In genomic region chr2:68751397-68752339, GRCh38 we compare ENCODE assay signal across 8 cellular contexts. TPM values are rescaled to one million over a fixed set of nuclear protein-coding genes. Genes with fewer than 3 reads are reported as not detected.
A peak's percentile ranks its signal among the peaks of the same experiment; 100 is the strongest.
DNase-seq lines count a peak whose midpoint lies in the region; ATAC-seq and TF ChIP-seq lines count a peak whose summit lies in the region.

No MANE protein-coding gene starts in this region.

- H3K4me1 Mint-ChIP-seq in CD8-positive, alpha-beta T cell (ENCODE audit: low read depth): peaks cover 86% of the 10 kb centered on the region
- H3K4me1 Mint-ChIP-seq in endothelial cell (ENCODE audit: unreplicated experiment): peaks cover 15% of the 10 kb centered on the region

- peaks cover 4% of the 10 kb centered on the region for H3K9me3 Mint-ChIP-seq in CD8-positive, alpha-beta T cell
- H3K9me3 Mint-ChIP-seq in endothelial cell (ENCODE audit: unreplicated experiment): no peaks in the 10 kb centered on the region

- peaks cover 70% of the 10 kb centered on the region for H3K4me1 ChIP-seq in CD8-positive, alpha-beta T cell (ENCODE audit: insufficient read depth, low read length)
- peaks cover 15% of the 10 kb centered on the region for H3K4me1 ChIP-seq in muscle layer of colon (ENCODE audit: insufficient read depth, low read length)

- H3K4me3 Mint-ChIP-seq in CD8-positive, alpha-beta T cell: peak overlapping the region; percentile 61
- H3K4me3 Mint-ChIP-seq in endothelial cell (ENCODE audit: unreplicated experiment): no peak overlapping the region

- TF ChIP-seq CTCF in CD8-positive, alpha-beta T cell (IDR thresholded peaks at IDR 0.05): peak; percentile 84
- TF ChIP-seq CTCF in endothelial cell (IDR thresholded peaks at IDR 0.05; ENCODE audit: unreplicated experiment): peak; percentile 95

- peaks cover 48% of the 10 kb centered on the region for H3K36me3 Mint-ChIP-seq in CD8-positive, alpha-beta T cell
- no peaks in the 10 kb centered on the region for H3K36me3 Mint-ChIP-seq in endothelial cell (ENCODE audit: low read depth, unreplicated experiment)

- CTCF ChIA-PET in CD8-positive, alpha-beta T cell (lab: Charles Lee): interaction anchor here (0.6 to 6.9 kb wide), 59 partner anchors 7 to 288 kb away, joined by 3 to 127 read pairs (median 9); partner anchors contain the start of genes ARHGAP25 and FBXO48

- no peaks in the 10 kb centered on the region for H3K27me3 ChIP-seq in CD8-positive, alpha-beta T cell (ENCODE audit: insufficient read depth, low read length)
- H3K27me3 ChIP-seq in muscle layer of colon (ENCODE audit: control insufficient read depth in 1 of 2, insufficient read depth in 2 of 2, low read length in 2 of 2): no peaks in the 10 kb centered on the region

- H3K27ac Mint-ChIP-seq in CD8-positive, alpha-beta T cell: peak overlapping the region; percentile 87
- H3K27ac Mint-ChIP-seq in endothelial cell (ENCODE audit: unreplicated experiment): no peak overlapping the region

- H3K27me3 Mint-ChIP-seq in CD8-positive, alpha-beta T cell (ENCODE audit: low read depth): no peaks in the 10 kb centered on the region
- no peaks in the 10 kb centered on the region for H3K27me3 Mint-ChIP-seq in endothelial cell (ENCODE audit: unreplicated experiment)

- H3K9ac ChIP-seq in muscle layer of colon (ENCODE audit: low read length): peak overlapping the region; percentile 17

- peak; percentile 81 to 96 (median 92) for DNase-seq in CD8-positive, alpha-beta T cell
- DNase-seq in HT-29 (ENCODE audit: low spot score) (peak; percentile 90), endothelial cell (ENCODE audit: low spot score) (peak; percentile 91)
- peak; percentile 83 for DNase-seq in NK-92 treated with Interleukin-12 subunit alpha and Interleukin-12 subunit beta, amount 100 ng/mL, for 24 hours (lab: John Stamatoyannopoulos, UW)
- DNase-seq in activated CD8-positive, alpha-beta memory T cell treated with anti-CD3 and anti-CD28 coated beads for 4 hours (ENCODE audit: low read depth in 2 of 2): peak; percentile 77 to 87
- DNase-seq in stimulated activated CD8-positive, alpha-beta memory T cell treated with anti-CD3 and anti-CD28 coated beads, Interleukin-7, amount 100 ng/mL, for 24 hours (ENCODE audit: low read depth): peak; percentile 87

- H3K4me3 ChIP-seq in CD8-positive, alpha-beta T cell (ENCODE audit: low read depth, low read length): no peak overlapping the region
- H3K4me3 ChIP-seq in muscle layer of colon (ENCODE audit: low read depth in 1 of 2, low read length in 2 of 2): peak overlapping the region in 1 of 2 donors; percentile 39

- H3K9me3 ChIP-seq in CD8-positive, alpha-beta T cell (ENCODE audit: low read length): no peaks in the 10 kb centered on the region
- no peaks in the 10 kb centered on the region for H3K9me3 ChIP-seq in muscle layer of colon (ENCODE audit: low read length)

- intact Hi-C loops in CD8-positive, alpha-beta T cell (cut with DNase I, micrococcal nuclease): loop anchor here (1.0 to 5.0 kb wide), 14 partner anchors 11 to 289 kb away; partner anchors contain the start of genes APLF (in 1 of the 2) and FBXO48 (in 1 of the 2)

- ATAC-seq in CD8-positive, alpha-beta T cell: peak; percentile 93
- peak; percentile 97 for ATAC-seq in GM19467 (IDR thresholded peaks at IDR 0.05; ENCODE audit: unreplicated experiment)

- H3K27ac ChIP-seq in CD8-positive, alpha-beta T cell (ENCODE audit: low read depth, low read length): peak overlapping the region; percentile 16
- no peak overlapping the region for H3K27ac ChIP-seq in muscle layer of colon (ENCODE audit: low read depth, low read length)

- POLR2A ChIA-PET in CD8-positive, alpha-beta T cell (lab: Charles Lee): interaction anchor here (0.6 to 3.8 kb wide), 21 partner anchors 10 to 157 kb away, joined by 3 to 39 read pairs (median 5); partner anchors contain the start of gene ARHGAP25

- H3K36me3 ChIP-seq in CD8-positive, alpha-beta T cell (ENCODE audit: insufficient read depth, low read length): peaks cover 3% of the 10 kb centered on the region
- no peaks in the 10 kb centered on the region for H3K36me3 ChIP-seq in muscle layer of colon (ENCODE audit: insufficient read depth, low read length)

RNA-seq across cellular contexts. Expression of gene ARHGAP25, which starts 17.1 kb away (rescaled TPM):
- 10 to 100 TPM; 35.8 to 36.7 TPM for total RNA-seq in CD8-positive, alpha-beta T cell
- total RNA-seq in HT-29 (2014; rRNA removed; shearing (Covaris generic)): not detected in 2 replicates
- 4.6 TPM for total RNA-seq in endothelial cell (ENCODE audit: unreplicated experiment)
